In the genomic region with DNA sequence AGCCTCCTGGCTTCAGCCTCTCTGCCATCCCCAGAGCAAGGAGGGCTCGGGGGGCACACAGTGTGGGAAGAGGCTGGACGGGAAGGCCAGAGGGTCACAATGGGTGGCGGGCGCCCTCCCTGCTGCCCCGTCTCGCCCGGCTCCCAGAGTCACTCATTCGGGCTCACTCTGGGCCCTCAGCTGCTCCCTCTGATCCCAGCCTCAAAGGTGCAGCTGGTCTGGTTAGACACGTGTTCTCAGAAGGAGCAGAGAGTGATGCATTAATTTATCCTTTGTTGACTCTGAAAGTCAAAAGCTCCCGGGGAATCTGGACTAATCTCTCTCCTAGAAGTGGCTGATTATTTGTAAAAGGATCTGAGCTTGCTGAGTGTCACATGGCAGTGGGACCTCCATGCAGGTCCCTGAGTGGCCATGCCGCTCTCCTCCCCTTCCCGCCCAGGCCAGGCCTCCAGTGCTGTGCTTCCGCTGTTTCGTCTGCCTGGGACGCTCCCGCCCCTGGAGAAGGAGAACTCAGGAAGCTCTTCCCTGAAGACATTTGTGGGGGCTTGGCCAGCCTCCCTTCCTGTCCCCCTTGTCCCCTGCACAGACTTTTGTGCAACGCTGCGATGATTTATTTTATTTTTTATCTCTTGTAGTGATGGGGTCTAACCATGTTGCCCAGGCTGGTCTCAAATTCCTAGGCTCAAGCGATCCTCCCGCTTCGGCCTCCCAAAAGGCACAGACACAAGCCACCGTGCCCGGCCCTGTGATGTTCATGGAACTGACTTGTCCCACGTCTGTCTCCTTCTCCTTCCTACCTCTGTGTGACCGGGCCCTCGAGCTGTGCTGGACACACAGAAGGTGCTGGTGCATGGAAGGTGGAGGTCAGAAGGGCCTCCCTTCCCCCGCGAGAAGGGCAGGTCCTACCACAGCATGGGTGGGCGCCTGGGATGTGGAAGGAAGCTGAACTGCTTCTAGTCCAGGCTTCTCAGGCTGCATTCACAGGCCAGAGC, we compare ENCODE assay signal across 1 cellular context.
TF ChIP-seq lines count a peak whose summit lies in the region.

No MANE protein-coding gene starts in this region.

TF ChIP-seq in K562, 482 proteins besides CTCF, POLR2A, EP300 and RAD21 (continued from another document):
- TF ChIP-seq, protein P1, sequence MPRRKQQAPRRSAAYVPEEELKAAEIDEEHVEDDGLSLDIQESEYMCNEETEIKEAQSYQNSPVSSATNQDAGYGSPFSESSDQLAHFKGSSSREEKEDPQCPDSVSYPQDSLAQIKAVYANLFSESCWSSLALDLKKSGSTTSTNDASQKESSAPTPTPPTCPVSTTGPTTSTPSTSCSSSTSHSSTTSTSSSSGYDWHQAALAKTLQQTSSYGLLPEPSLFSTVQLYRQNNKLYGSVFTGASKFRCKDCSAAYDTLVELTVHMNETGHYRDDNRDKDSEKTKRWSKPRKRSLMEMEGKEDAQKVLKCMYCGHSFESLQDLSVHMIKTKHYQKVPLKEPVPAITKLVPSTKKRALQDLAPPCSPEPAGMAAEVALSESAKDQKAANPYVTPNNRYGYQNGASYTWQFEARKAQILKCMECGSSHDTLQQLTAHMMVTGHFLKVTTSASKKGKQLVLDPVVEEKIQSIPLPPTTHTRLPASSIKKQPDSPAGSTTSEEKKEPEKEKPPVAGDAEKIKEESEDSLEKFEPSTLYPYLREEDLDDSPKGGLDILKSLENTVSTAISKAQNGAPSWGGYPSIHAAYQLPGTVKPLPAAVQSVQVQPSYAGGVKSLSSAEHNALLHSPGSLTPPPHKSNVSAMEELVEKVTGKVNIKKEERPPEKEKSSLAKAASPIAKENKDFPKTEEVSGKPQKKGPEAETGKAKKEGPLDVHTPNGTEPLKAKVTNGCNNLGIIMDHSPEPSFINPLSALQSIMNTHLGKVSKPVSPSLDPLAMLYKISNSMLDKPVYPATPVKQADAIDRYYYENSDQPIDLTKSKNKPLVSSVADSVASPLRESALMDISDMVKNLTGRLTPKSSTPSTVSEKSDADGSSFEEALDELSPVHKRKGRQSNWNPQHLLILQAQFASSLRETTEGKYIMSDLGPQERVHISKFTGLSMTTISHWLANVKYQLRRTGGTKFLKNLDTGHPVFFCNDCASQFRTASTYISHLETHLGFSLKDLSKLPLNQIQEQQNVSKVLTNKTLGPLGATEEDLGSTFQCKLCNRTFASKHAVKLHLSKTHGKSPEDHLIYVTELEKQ (CRISPR knock-in tag; IDR thresholded peaks at IDR 0.05): no peak
- TF ChIP-seq KLF10 (CRISPR knock-in tag; IDR thresholded peaks at IDR 0.05) (no peak), L3MBTL2 (IDR thresholded peaks at IDR 0.05) (peak; percentile 59)
